8 cellular contexts compared by ENCODE assay signal in the genomic region with DNA sequence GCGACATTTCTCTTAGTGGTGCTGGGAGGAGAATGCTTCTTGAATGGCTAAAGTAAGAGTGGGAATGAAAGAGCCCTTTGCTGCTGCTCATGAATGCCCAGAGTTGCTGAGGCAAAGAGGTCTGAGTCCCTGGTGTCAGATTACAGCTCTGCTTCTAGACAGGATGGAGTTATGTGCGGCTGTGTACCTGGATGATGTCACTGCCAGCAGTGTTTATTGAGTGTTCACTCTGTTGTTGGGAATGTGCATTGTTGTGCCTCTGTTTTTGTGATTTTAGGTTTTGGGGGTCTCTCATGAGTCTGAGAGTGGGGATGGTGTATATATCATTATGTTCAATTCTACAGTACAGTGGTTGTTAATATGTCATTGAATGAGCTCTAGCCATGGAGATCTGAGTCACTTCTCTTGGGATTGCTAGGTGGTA. TPM values are rescaled to one million over a fixed set of nuclear protein-coding genes. Genes with fewer than 3 reads are reported as not detected.
DNase-seq lines count a peak whose midpoint lies in the region; ATAC-seq and TF ChIP-seq lines count a peak whose summit lies in the region.

No MANE protein-coding gene starts in this region.

- no peaks in the 10 kb centered on the region for H3K9me3 ChIP-seq in CD8-positive, alpha-beta T cell (ENCODE audit: low read length)
- no peaks in the 10 kb centered on the region for H3K9me3 ChIP-seq in HUES48 (ENCODE audit: control insufficient read depth, insufficient read depth, low read length)
- no peaks in the 10 kb centered on the region for H3K9me3 ChIP-seq in stomach

- H3K4me1 Mint-ChIP-seq in CD8-positive, alpha-beta T cell (ENCODE audit: low read depth), result peaks cover 69% of the 10 kb centered on the region

- H3K27me3 Mint-ChIP-seq in CD8-positive, alpha-beta T cell (ENCODE audit: low read depth), result no peaks in the 10 kb centered on the region

- H3K36me3 ChIP-seq in CD8-positive, alpha-beta T cell (ENCODE audit: insufficient read depth, low read length), result peaks cover 7% of the 10 kb centered on the region
- H3K36me3 ChIP-seq in HUES48 (ENCODE audit: control insufficient read depth, insufficient read depth, low read length) (0 out of 2 replicates have a peak, but pooled peaks cover 5% of the 10 kb centered on the region), stomach (no peaks in the 10 kb centered on the region)

- CTCF ChIA-PET in CD8-positive, alpha-beta T cell (lab: Charles Lee), result interaction anchor here (0.5 to 5.2 kb wide), 8 partner anchors 11 to 142 kb away, joined by 3 to 82 read pairs (median 4); no protein-coding TSS in a partner anchor

- H3K27me3 ChIP-seq in CD8-positive, alpha-beta T cell (ENCODE audit: insufficient read depth, low read length), result no peaks in the 10 kb centered on the region
- H3K27me3 ChIP-seq in HUES48 (ENCODE audit: control insufficient read depth, insufficient read depth, low read length) (no peaks in the 10 kb centered on the region), stomach (no peaks in the 10 kb centered on the region)

- intact Hi-C loops in CD8-positive, alpha-beta T cell (cut with DNase I, micrococcal nuclease), result loop anchor here (1.0 to 10.0 kb wide), 11 partner anchors 37 to 672 kb away; a partner anchor contains a TSS
- intact Hi-C loops in stomach (cut with DNase I; ENCODE audit: low total_unique reads), result no loop called here

- no peaks in the 10 kb centered on the region for H3K9me3 Mint-ChIP-seq in CD8-positive, alpha-beta T cell

- H3K4me3 Mint-ChIP-seq in CD8-positive, alpha-beta T cell, result peak overlapping the region; percentile 99

- peaks cover 71% of the 10 kb centered on the region for H3K36me3 Mint-ChIP-seq in CD8-positive, alpha-beta T cell

- no peak for ATAC-seq in CD8-positive, alpha-beta T cell
- no peak for ATAC-seq in GM18867 (IDR thresholded peaks at IDR 0.05; ENCODE audit: unreplicated experiment)

- POLR2A ChIA-PET in CD8-positive, alpha-beta T cell (lab: Charles Lee), result interaction anchor here (1.0 to 4.5 kb wide), 7 partner anchors 14 to 98 kb away, joined by 3 to 34 read pairs (median 5); a partner anchor contains a TSS

- peak overlapping the region; percentile 88 for H3K4me3 ChIP-seq in CD8-positive, alpha-beta T cell (ENCODE audit: low read depth, low read length)
- H3K4me3 ChIP-seq in HUES48 (ENCODE audit: low read depth, low read length), result peak overlapping the region; percentile 11; the same call in 1 of the 2 replicates
- H3K4me3 ChIP-seq in fibroblast of villous mesenchyme (ENCODE audit: low read depth, low read length), result no peak overlapping the region
- peak overlapping the region in 2 of 4 donors; percentile 84 to 92 for H3K4me3 ChIP-seq in stomach

- TF ChIP-seq EP300 in stomach (IDR thresholded peaks at IDR 0.05), result no peak

- TF ChIP-seq CTCF in CD8-positive, alpha-beta T cell (IDR thresholded peaks at IDR 0.05), result no peak
- TF ChIP-seq CTCF in fibroblast of villous mesenchyme (IDR thresholded peaks at IDR 0.05; ENCODE audit: insufficient read depth, low read depth, low read length) (no peak), stomach (IDR thresholded peaks at IDR 0.05) (no peak)

- peak overlapping the region; percentile 89 for H3K27ac Mint-ChIP-seq in CD8-positive, alpha-beta T cell

- peaks cover 55% of the 10 kb centered on the region for H3K4me1 ChIP-seq in CD8-positive, alpha-beta T cell (ENCODE audit: insufficient read depth, low read length)
- H3K4me1 ChIP-seq in HUES48 (ENCODE audit: control insufficient read depth, insufficient read depth, low read length), result peaks cover 18% of the 10 kb centered on the region
- peaks cover 28 to 76% (median 49%) of the 10 kb centered on the region in 4 donors for H3K4me1 ChIP-seq in stomach

- 18 to 51% (median 28%) methylated on average over 2 of the region's 2 CpGs for WGBS in stomach, 5 donors

- peak overlapping the region; percentile 38 for H3K27ac ChIP-seq in CD8-positive, alpha-beta T cell (ENCODE audit: low read depth, low read length)
- H3K27ac ChIP-seq in HUES48 (ENCODE audit: low read depth, low read length) (no peak overlapping the region), stomach (peak overlapping the region in 4 of 5 donors; percentile 18 to 46 (median 40))

- DNase-seq in CD8-positive, alpha-beta T cell, result peak in 3 of 7 experiments; percentile 19 to 30 (median 26)
- DNase-seq in T-helper 1 cell (peak in 3 of 5 donors; percentile 8 to 42 (median 35)), fibroblast of villous mesenchyme (ENCODE audit: low read depth) (peak; percentile 24), stomach (peak; percentile 54), RPMI8226 (no peak), amniotic stem cell (lab: John Stamatoyannopoulos, UW) (no peak)

- no peak for TF ChIP-seq POLR2A in stomach (IDR thresholded peaks at IDR 0.05)

- H3K9ac ChIP-seq in HUES48 (ENCODE audit: low read depth, low read length), result no peak overlapping the region

RNA-seq across cellular contexts. Expression of a gene that starts 2.7 kb away (rescaled TPM):
- total RNA-seq in CD8-positive, alpha-beta T cell, result 100 to 1,000 TPM; 136 to 144 TPM
- total RNA-seq in fibroblast of villous mesenchyme, result 4.2 and 5.2 TPM in 2 replicates
- total RNA-seq in stomach, result 10 to 100 TPM in 4 of 5 donors, 1 to 10 TPM in 1; 9.4 to 31.0 (median 27.2) TPM
- 1 to 10 TPM; 2.1 to 6.0 (median 3.7) TPM for polyA plus RNA-seq in stomach

Comparison
In these comparisons a context has a peak if more than half of its experiments do, and no peak if none do; other contexts are left out.
1. DNase-seq: peak in T-helper 1 cell (3 of 5), fibroblast of villous mesenchyme (single experiment) and stomach (single experiment); none in RPMI8226 (single experiment) and amniotic stem cell (single experiment).
2. RNA of a gene that starts 2.7 kb away (total RNA-seq): 136 to 144 TPM in CD8-positive, alpha-beta T cell; 9.4 to 31.0 TPM in stomach and 4.2 to 5.2 TPM in fibroblast of villous mesenchyme; every median in the first group is over 4 times any median in the second.